12 cellular contexts compared by ENCODE assay signal in the genomic region with DNA sequence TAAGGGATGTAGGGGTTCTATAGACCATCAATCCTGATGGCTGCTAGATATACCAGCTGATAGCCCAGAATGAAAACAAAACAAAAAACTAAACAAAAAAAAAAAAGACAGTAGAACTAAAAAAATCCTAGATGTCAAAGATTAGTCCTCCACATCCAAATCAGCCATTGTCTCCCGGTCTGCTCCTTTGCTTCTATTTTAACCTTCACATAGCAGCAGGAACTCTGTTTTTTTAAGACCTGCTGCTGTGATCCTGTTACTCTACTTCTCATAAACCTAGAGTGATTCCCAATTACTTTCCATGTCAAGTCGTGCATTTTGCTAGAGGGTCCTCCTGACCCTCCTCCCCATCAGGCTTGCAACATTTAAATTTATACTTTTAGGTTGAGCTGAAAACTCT. TPM values are rescaled to one million over a fixed set of nuclear protein-coding genes. Genes with fewer than 3 reads are reported as not detected.
DNase-seq lines count a peak whose midpoint lies in the region; ATAC-seq, FAIRE-seq and TF ChIP-seq lines count a peak whose summit lies in the region.
"Had no signal": no experiment of that assay in that cellular context is flagged by ENCODE, and none has a peak within 500 bp of the region (broad histone marks: within the 10 kb centered on the region; RNA-seq: fewer than 3 reads in every experiment).

No MANE protein-coding gene starts in this region.

- ATAC-seq in SK-N-SH treated with all-trans-retinoic acid at 6 μM for 48 hours (no peak), lower lobe of right lung (no peak)
- no peak for ATAC-seq in activated naive CD8-positive, alpha-beta T cell treated with anti-CD3 and anti-CD28 coated beads, Interleukin-2, amount 10 ng/mL, durations not matched to agents 7 days and 5 days (ENCODE audit: low read depth)

- H3K4me1 ChIP-seq in SK-N-SH (ENCODE audit: control insufficient read depth in 1 of 2, insufficient read depth in 2 of 2, low read depth in 1 of 2, low read length in 1 of 2) = peaks cover 19 to 34% of the 10 kb centered on the region in 2 experiments; a peak in 3 of 4 replicates
- H3K4me1 ChIP-seq in lower lobe of right lung = peaks cover 58% of the 10 kb centered on the region

- no peaks in the 10 kb centered on the region for H3K9me2 ChIP-seq in SK-N-SH

- no peaks in the 10 kb centered on the region for H3K9me3 Mint-ChIP-seq in activated naive CD8-positive, alpha-beta T cell treated with anti-CD3 and anti-CD28 coated beads, Interleukin-2, amount 10 ng/mL, durations not matched to agents 7 days and 5 days

- H3K9ac ChIP-seq in SK-N-SH = peak overlapping the region; percentile 27; the same call in 1 of the 2 replicates

- POLR2A ChIA-PET in SK-N-SH (lab: Yijun Ruan, JAX) = no interaction called here
- POLR2A ChIA-PET in activated naive CD8-positive, alpha-beta T cell treated with anti-CD3 and anti-CD28 coated beads, Interleukin-2, amount 10 ng/mL, durations not matched to agents 7 days and 5 days (lab: Charles Lee) = no interaction called here

- TF ChIP-seq CTCF in SK-N-SH (IDR thresholded peaks at IDR 0.05) = no peak
- TF ChIP-seq CTCF in lower lobe of right lung (IDR thresholded peaks at IDR 0.05) = no peak

- intact Hi-C loops in lower lobe of right lung (cut with DNase I) = no loop called here

- no peak for FAIRE-seq in urothelium cell line (lab: Jason Lieb, UNC)

- no peaks in the 10 kb centered on the region for H3K27me3 Mint-ChIP-seq in activated naive CD8-positive, alpha-beta T cell treated with anti-CD3 and anti-CD28 coated beads, Interleukin-2, amount 10 ng/mL, durations not matched to agents 7 days and 5 days

- peaks cover 13% of the 10 kb centered on the region for H3F3A ChIP-seq in SK-N-SH (replicated peaks; ENCODE audit: insufficient read depth)

- WGBS in SK-N-SH (ENCODE audit: low lambda C conversion rate) = 68% methylated on average over 2 of the region's 2 CpGs

- no peak for DNase-seq in SK-N-SH
- DNase-seq in activated naive CD8-positive, alpha-beta T cell treated with anti-CD3 and anti-CD28 coated beads, Interleukin-2, amount 10 ng/mL, durations not matched to agents 7 days and 5 days = no peak
- no peak for DNase-seq in lower lobe of right lung
- DNase-seq in superior temporal gyrus (ENCODE audit: extremely low spot score) = peak; percentile 32
- DNase-seq in AML-193 (lab: John Stamatoyannopoulos, UW) = no peak
- DNase-seq in urothelium cell line (ENCODE audit: low spot score) = no peak
- DNase-seq in NOMO-1 (lab: John Stamatoyannopoulos, UW; ENCODE audit: unreplicated experiment in 2 of 2) = no peak
- DNase-seq: stimulated activated naive CD4-positive, alpha-beta T cell; WERI-Rb-1 had no signal

- H3K36me3 ChIP-seq in SK-N-SH (replicated peaks in 1 of 2; ENCODE audit: control insufficient read depth in 1 of 2, insufficient read depth in 2 of 2, low read length in 1 of 2) (peaks cover 7% of the 10 kb centered on the region in 2 experiments), lower lobe of right lung (peaks cover 6% of the 10 kb centered on the region)

- no peak overlapping the region; a peak in 1 of 4 replicates for H3K4me3 ChIP-seq in SK-N-SH (ENCODE audit: low read depth in 2 of 2, low read length in 1 of 2)
- no peak overlapping the region for H3K4me3 ChIP-seq in lower lobe of right lung
- H3K4me3 ChIP-seq: HAP-1 had no signal

- TF ChIP-seq RAD21 in SK-N-SH (IDR thresholded peaks at IDR 0.05; ENCODE audit: low read length) = no peak

- peak overlapping the region; percentile 85 for H3K4me2 ChIP-seq in SK-N-SH

- H3K27me3 ChIP-seq in SK-N-SH (ENCODE audit: insufficient read depth) = no peaks in the 10 kb centered on the region
- no peaks in the 10 kb centered on the region for H3K27me3 ChIP-seq in lower lobe of right lung (ENCODE audit: low read depth)
- H3K27me3 ChIP-seq: adrenal gland had no signal

- TF ChIP-seq EP300 in SK-N-SH (IDR thresholded peaks at IDR 0.05; ENCODE audit: borderline replicate concordance in 1 of 2, low read depth in 1 of 2, low read length in 1 of 2) = no peak

- H4K20me1 ChIP-seq in SK-N-SH (ENCODE audit: insufficient read depth) = no peaks in the 10 kb centered on the region

- CTCF ChIA-PET in SK-N-SH (lab: Yijun Ruan, JAX) = interaction anchor here (1.5 kb wide), 1 partner anchor 42 kb away, joined by 3 read pairs; no protein-coding TSS in a partner anchor

- H3K27ac ChIP-seq in SK-N-SH (ENCODE audit: low read depth in 2 of 2, low read length in 1 of 2) (peak overlapping the region; percentile 83 to 91; a peak in 2 of 4 replicates), lower lobe of right lung (peak overlapping the region; percentile 91)
- H3K27ac ChIP-seq: WERI-Rb-1 had no signal

- peaks cover 29% of the 10 kb centered on the region for H3K4me1 Mint-ChIP-seq in activated naive CD8-positive, alpha-beta T cell treated with anti-CD3 and anti-CD28 coated beads, Interleukin-2, amount 10 ng/mL, durations not matched to agents 7 days and 5 days

- peak overlapping the region; percentile 25; the same call in 1 of the 2 replicates for H2AFZ ChIP-seq in SK-N-SH (ENCODE audit: low read depth)

- H3K36me3 Mint-ChIP-seq in activated naive CD8-positive, alpha-beta T cell treated with anti-CD3 and anti-CD28 coated beads, Interleukin-2, amount 10 ng/mL, durations not matched to agents 7 days and 5 days = peaks cover 7% of the 10 kb centered on the region

- peak overlapping the region; percentile 7 for H3K4me3 Mint-ChIP-seq in activated naive CD8-positive, alpha-beta T cell treated with anti-CD3 and anti-CD28 coated beads, Interleukin-2, amount 10 ng/mL, durations not matched to agents 7 days and 5 days

- H3K27ac Mint-ChIP-seq in activated naive CD8-positive, alpha-beta T cell treated with anti-CD3 and anti-CD28 coated beads, Interleukin-2, amount 10 ng/mL, durations not matched to agents 7 days and 5 days = no peak overlapping the region

- H3K9me3 ChIP-seq in SK-N-SH (no peaks in the 10 kb centered on the region), lower lobe of right lung (no peaks in the 10 kb centered on the region)
- H3K9me3 ChIP-seq: adrenal gland, HAP-1 had no signal

- peaks cover 72% of the 10 kb centered on the region for H3K79me2 ChIP-seq in SK-N-SH (ENCODE audit: insufficient read depth)

TF ChIP-seq in SK-N-SH, 30 proteins besides CTCF, POLR2A, EP300 and RAD21:
- TF ChIP-seq GABPA (IDR thresholded peaks at IDR 0.05; ENCODE audit: low read depth) = no peak

TF ChIP-seq in SK-N-SH treated with all-trans-retinoic acid at 6 μM for 48 hours, 23 proteins besides CTCF, POLR2A, EP300 and RAD21:
- TF ChIP-seq ZFP3 (CRISPR knock-in tag; IDR thresholded peaks at IDR 0.05) (no peak), TOX (CRISPR knock-in tag; IDR thresholded peaks at IDR 0.05; ENCODE audit: borderline replicate concordance) (no peak)
TF ChIP-seq in SK-N-SH treated with all-trans-retinoic acid at 6 μM for 48 hours: peak in this region for 0.

RNA-seq across cellular contexts. Expression of a gene that starts 2.5 kb away (rescaled TPM):
- polyA plus RNA-seq in SK-N-SH (2012; rRNA removed) = 20.1 and 20.8 TPM in 2 replicates
- polyA plus RNA-seq in SK-N-SH (2012; cell fraction: cytosol; rRNA removed) = 9.0 and 11.9 TPM in 2 replicates
- 60.6 and 73.3 TPM in 2 replicates for polyA plus RNA-seq in SK-N-SH (2012; cell fraction: nucleus; rRNA removed)
- 10 to 100 TPM; 23.0 to 25.9 TPM for total RNA-seq in activated naive CD8-positive, alpha-beta T cell treated with anti-CD3 and anti-CD28 coated beads, Interleukin-2, amount 10 ng/mL, durations not matched to agents 7 days and 5 days
- total RNA-seq in lower lobe of right lung = 29.9 TPM

RNA-seq across cellular contexts. Expression of a gene that starts 2.7 kb away (rescaled TPM):
- 11.1 and 11.7 TPM in 2 replicates for polyA plus RNA-seq in SK-N-SH (2012; rRNA removed)
- polyA plus RNA-seq in SK-N-SH (2012; cell fraction: cytosol; rRNA removed) = 10.3 and 12.7 TPM in 2 replicates
- 32.7 and 35.4 TPM in 2 replicates for polyA plus RNA-seq in SK-N-SH (2012; cell fraction: nucleus; rRNA removed)
- 10 to 100 TPM; 49.0 to 57.6 TPM for total RNA-seq in activated naive CD8-positive, alpha-beta T cell treated with anti-CD3 and anti-CD28 coated beads, Interleukin-2, amount 10 ng/mL, durations not matched to agents 7 days and 5 days
- total RNA-seq in lower lobe of right lung = 38.8 TPM

RNA-seq across cellular contexts. Expression of a gene that starts 14.1 kb away (rescaled TPM):
- 0.26 and 0.38 TPM in 2 replicates for polyA plus RNA-seq in SK-N-SH (2012; rRNA removed)
- polyA plus RNA-seq in SK-N-SH (2012; cell fraction: cytosol; rRNA removed) = 0.04 and 0.09 TPM in 2 replicates
- 1.7 and 1.8 TPM in 2 replicates for polyA plus RNA-seq in SK-N-SH (2012; cell fraction: nucleus; rRNA removed)
- total RNA-seq in activated naive CD8-positive, alpha-beta T cell treated with anti-CD3 and anti-CD28 coated beads, Interleukin-2, amount 10 ng/mL, durations not matched to agents 7 days and 5 days = 1 to 10 TPM; 1.2 to 1.4 TPM
- 4.8 TPM for total RNA-seq in lower lobe of right lung
